In the genomic region with DNA sequence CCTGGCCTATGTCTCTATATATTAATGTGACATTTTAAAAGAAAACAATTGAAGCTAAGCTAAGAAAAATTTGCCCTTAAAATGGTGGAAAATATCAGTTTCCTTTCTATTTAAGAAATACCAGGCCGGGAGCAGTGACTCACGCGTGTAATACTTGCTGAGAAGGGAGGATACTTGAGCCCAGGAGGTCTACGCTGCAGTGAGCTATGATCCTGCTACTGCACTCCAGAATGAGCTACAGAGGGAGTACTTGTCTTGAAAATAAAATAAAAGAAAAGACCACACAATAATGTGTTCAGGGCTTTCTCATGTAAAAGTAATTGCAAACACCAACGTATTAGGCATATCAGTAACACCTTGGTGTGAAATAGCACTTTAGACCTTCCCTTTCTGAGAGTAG, we compare ENCODE assay signal across 12 cellular contexts. TPM values are rescaled to one million over a fixed set of nuclear protein-coding genes. Genes with fewer than 3 reads are reported as not detected.
DNase-seq lines count a peak whose midpoint lies in the region; ATAC-seq and TF ChIP-seq lines count a peak whose summit lies in the region.
"Had no signal": no experiment of that assay in that cellular context is flagged by ENCODE, and none has a peak within 500 bp of the region (broad histone marks: within the 10 kb centered on the region; RNA-seq: fewer than 3 reads in every experiment).

No MANE protein-coding gene starts in this region.

- H3K9me3 ChIP-seq in HEK293 (ENCODE audit: control insufficient read depth, insufficient read depth, low read depth, low read length) (no peaks in the 10 kb centered on the region), skeletal muscle satellite cell (replicated peaks; ENCODE audit: low read length) (no peaks in the 10 kb centered on the region)
- H3K9me3 ChIP-seq: left lung had no signal

- no peaks in the 10 kb centered on the region for H3K36me3 ChIP-seq in HEK293 (ENCODE audit: control insufficient read depth in 2 of 2, insufficient read depth in 1 of 2, low read length in 2 of 2)
- no peaks in the 10 kb centered on the region for H3K36me3 ChIP-seq in skeletal muscle satellite cell (ENCODE audit: insufficient read depth, low read length)
- H3K36me3 ChIP-seq: left lung, WERI-Rb-1 had no signal

- peaks cover 2% of the 10 kb centered on the region for H3K9me3 Mint-ChIP-seq in glutamatergic neuron (ENCODE audit: unreplicated experiment)
- H3K9me3 Mint-ChIP-seq: stimulated activated memory B cell treated with anti-CD40 and anti-IgM and Interleukin-4, amounts not matched to agents 10 μg/mL and 1 μg/mL and 100 μg/mL, for 72 hours had no signal

- H3K4me3 ChIP-seq in HEK293 (ENCODE audit: low read depth, low read length) (no peak overlapping the region), skeletal muscle satellite cell (ENCODE audit: low read length) (no peak overlapping the region), dorsolateral prefrontal cortex (no peak overlapping the region)

- H3K4me3 Mint-ChIP-seq in glutamatergic neuron (ENCODE audit: unreplicated experiment) = peak overlapping the region; percentile 30

- CTCF ChIA-PET in HEK293 (lab: Yijun Ruan, JAX) = interaction anchor here (0.6 to 2.1 kb wide), 9 partner anchors 9 to 779 kb away, joined by 3 to 8 read pairs (median 4); no protein-coding TSS in a partner anchor

- peak overlapping the region; percentile 24 for H3K9ac ChIP-seq in skeletal muscle satellite cell (ENCODE audit: low read depth, low read length)

- no peak overlapping the region for H3K4me2 ChIP-seq in skeletal muscle satellite cell (ENCODE audit: low read length)

- DNase-seq in amniotic epithelial cell (ENCODE audit: low read depth) (peak; percentile 85), glutamatergic neuron (no peak), dorsolateral prefrontal cortex (no peak), NCI-H2227 (lab: John Stamatoyannopoulos, UW; ENCODE audit: unreplicated experiment) (no peak)
- DNase-seq: effector memory CD4-positive, alpha-beta T cell; left lung; stimulated activated CD4-positive, alpha-beta T cell treated with anti-CD3 and anti-CD28 coated beads, Interleukin-12 subunit alpha, Interleukin-12 subunit beta, amount 100 ng/mL, for 4 hours had no signal

- POLR2A ChIA-PET in HEK293 (lab: Yijun Ruan, JAX) = interaction anchor here (0.5 to 2.6 kb wide), 5 partner anchors 8 to 730 kb away, joined by 3 to 10 read pairs (median 4); a partner anchor contains a TSS

- H3K27me3 Mint-ChIP-seq in glutamatergic neuron (ENCODE audit: unreplicated experiment) = no peaks in the 10 kb centered on the region

- TF ChIP-seq CTCF in HEK293 (tag by site-specific recombination; IDR thresholded peaks at IDR 0.05) (no peak), glutamatergic neuron (IDR thresholded peaks at IDR 0.05; ENCODE audit: partially characterized antibody, unreplicated experiment) (no peak), dorsolateral prefrontal cortex (IDR thresholded peaks at IDR 0.05 in 54 of 56, conservative IDR thresholded peaks at IDR 0.05 in 2 of 56; ENCODE audit: low read depth in 1 of 56, partially characterized antibody in 56 of 56) (no peak)

- H3K27me3 ChIP-seq in skeletal muscle satellite cell (ENCODE audit: control insufficient read depth, insufficient read depth, low read length) = no peaks in the 10 kb centered on the region
- H3K27me3 ChIP-seq in dorsolateral prefrontal cortex = peaks cover 0 to 25% (median 0%) of the 10 kb centered on the region in 45 donors

- ATAC-seq in esophagus mucosa = no peak

- intact Hi-C loops in dorsolateral prefrontal cortex (cut with DNase I) = no loop called here

- no peaks in the 10 kb centered on the region for H3K36me3 Mint-ChIP-seq in glutamatergic neuron (ENCODE audit: unreplicated experiment)
- H3K36me3 Mint-ChIP-seq: stimulated activated memory B cell treated with anti-CD40 and anti-IgM and Interleukin-4, amounts not matched to agents 10 μg/mL and 1 μg/mL and 100 μg/mL, for 72 hours had no signal

- H3K4me1 ChIP-seq in HEK293 (ENCODE audit: control insufficient read depth, insufficient read depth, low read length) = peaks cover 13% of the 10 kb centered on the region
- peaks cover 41% of the 10 kb centered on the region for H3K4me1 ChIP-seq in skeletal muscle satellite cell (ENCODE audit: control insufficient read depth, insufficient read depth, low read length)

- peaks cover 1% of the 10 kb centered on the region for H3K4me1 Mint-ChIP-seq in glutamatergic neuron (ENCODE audit: low read depth, unreplicated experiment)

- H3K27ac ChIP-seq in HEK293 (ENCODE audit: extremely low read depth, low read depth, low read length) (no peak overlapping the region), dorsolateral prefrontal cortex (peak overlapping the region in 7 of 59 donors; percentile 5 to 86 (median 22))

- no peak overlapping the region for H3K27ac Mint-ChIP-seq in glutamatergic neuron (ENCODE audit: unreplicated experiment)
- H3K27ac Mint-ChIP-seq: stimulated activated memory B cell treated with anti-CD40 and anti-IgM and Interleukin-4, amounts not matched to agents 10 μg/mL and 1 μg/mL and 100 μg/mL, for 72 hours had no signal

TF ChIP-seq in HEK293, 187 proteins besides CTCF, POLR2A, EP300 and RAD21 (continues in another document):
- TF ChIP-seq, protein P1, sequence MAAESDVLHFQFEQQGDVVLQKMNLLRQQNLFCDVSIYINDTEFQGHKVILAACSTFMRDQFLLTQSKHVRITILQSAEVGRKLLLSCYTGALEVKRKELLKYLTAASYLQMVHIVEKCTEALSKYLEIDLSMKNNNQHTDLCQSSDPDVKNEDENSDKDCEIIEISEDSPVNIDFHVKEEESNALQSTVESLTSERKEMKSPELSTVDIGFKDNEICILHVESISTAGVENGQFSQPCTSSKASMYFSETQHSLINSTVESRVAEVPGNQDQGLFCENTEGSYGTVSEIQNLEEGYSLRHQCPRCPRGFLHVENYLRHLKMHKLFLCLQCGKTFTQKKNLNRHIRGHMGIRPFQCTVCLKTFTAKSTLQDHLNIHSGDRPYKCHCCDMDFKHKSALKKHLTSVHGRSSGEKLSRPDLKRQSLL (tag by site-specific recombination; IDR thresholded peaks at IDR 0.05) = peak; percentile 46; the same call in 1 of the 2 replicates
- TF ChIP-seq ZNF169 (tag by site-specific recombination; IDR thresholded peaks at IDR 0.05) (no peak), ZNF133 (tag by site-specific recombination; IDR thresholded peaks at IDR 0.05) (no peak), ZBTB1 (tag by site-specific recombination; IDR thresholded peaks at IDR 0.05) (no peak), WT1 (tag by site-specific recombination; IDR thresholded peaks at IDR 0.05) (peak; percentile 41; the same call in 1 of the 2 replicates), GLIS1 (tag by site-specific recombination; IDR thresholded peaks at IDR 0.05) (0 out of 2 replicates have a peak, but pooled peaks have one; percentile 10), ZNF350 (tag by site-specific recombination; IDR thresholded peaks at IDR 0.05) (no peak), OSR2 (tag by site-specific recombination; IDR thresholded peaks at IDR 0.05) (peak; percentile 75), SP7 (tag by site-specific recombination; IDR thresholded peaks at IDR 0.05) (no peak), ZNF600 (tag by site-specific recombination; IDR thresholded peaks at IDR 0.05) (no peak)
- TF ChIP-seq, protein P2, sequence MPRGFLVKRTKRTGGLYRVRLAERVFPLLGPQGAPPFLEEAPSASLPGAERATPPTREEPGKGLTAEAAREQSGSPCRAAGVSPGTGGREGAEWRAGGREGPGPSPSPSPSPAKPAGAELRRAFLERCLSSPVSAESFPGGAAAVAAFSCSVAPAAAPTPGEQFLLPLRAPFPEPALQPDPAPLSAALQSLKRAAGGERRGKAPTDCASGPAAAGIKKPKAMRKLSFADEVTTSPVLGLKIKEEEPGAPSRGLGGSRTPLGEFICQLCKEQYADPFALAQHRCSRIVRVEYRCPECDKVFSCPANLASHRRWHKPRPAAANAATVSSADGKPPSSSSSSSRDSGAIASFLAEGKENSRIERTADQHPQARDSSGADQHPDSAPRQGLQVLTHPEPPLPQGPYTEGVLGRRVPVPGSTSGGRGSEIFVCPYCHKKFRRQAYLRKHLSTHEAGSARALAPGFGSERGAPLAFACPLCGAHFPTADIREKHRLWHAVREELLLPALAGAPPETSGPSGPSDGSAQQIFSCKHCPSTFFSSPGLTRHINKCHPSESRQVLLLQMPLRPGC (tag by site-specific recombination; IDR thresholded peaks at IDR 0.05) = no peak
- TF ChIP-seq, protein P3, sequence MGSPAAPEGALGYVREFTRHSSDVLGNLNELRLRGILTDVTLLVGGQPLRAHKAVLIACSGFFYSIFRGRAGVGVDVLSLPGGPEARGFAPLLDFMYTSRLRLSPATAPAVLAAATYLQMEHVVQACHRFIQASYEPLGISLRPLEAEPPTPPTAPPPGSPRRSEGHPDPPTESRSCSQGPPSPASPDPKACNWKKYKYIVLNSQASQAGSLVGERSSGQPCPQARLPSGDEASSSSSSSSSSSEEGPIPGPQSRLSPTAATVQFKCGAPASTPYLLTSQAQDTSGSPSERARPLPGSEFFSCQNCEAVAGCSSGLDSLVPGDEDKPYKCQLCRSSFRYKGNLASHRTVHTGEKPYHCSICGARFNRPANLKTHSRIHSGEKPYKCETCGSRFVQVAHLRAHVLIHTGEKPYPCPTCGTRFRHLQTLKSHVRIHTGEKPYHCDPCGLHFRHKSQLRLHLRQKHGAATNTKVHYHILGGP (tag by site-specific recombination; IDR thresholded peaks at IDR 0.05) = no peak
- TF ChIP-seq, protein P4, sequence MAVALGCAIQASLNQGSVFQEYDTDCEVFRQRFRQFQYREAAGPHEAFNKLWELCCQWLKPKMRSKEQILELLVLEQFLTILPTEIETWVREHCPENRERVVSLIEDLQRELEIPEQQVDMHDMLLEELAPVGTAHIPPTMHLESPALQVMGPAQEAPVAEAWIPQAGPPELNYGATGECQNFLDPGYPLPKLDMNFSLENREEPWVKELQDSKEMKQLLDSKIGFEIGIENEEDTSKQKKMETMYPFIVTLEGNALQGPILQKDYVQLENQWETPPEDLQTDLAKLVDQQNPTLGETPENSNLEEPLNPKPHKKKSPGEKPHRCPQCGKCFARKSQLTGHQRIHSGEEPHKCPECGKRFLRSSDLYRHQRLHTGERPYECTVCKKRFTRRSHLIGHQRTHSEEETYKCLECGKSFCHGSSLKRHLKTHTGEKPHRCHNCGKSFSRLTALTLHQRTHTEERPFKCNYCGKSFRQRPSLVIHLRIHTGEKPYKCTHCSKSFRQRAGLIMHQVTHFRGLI (tag by site-specific recombination; IDR thresholded peaks at IDR 0.05) = no peak

RNA-seq across cellular contexts. Expression of a gene that starts 1.4 kb away (rescaled TPM):
- 20.2 TPM for total RNA-seq in glutamatergic neuron (ENCODE audit: unreplicated experiment)
- 85.2 and 87.4 TPM in 2 replicates for total RNA-seq in skeletal muscle satellite cell (2012; rRNA removed)
- 10 to 100 TPM in 93 of 120 experiments, 1 to 10 TPM in 27; 5.7 to 31.6 (median 13.1) TPM for total RNA-seq in dorsolateral prefrontal cortex
- total RNA-seq in esophagus mucosa = 11.6 TPM
